ENCODE assay signal across 31 cellular contexts in the genomic region with DNA sequence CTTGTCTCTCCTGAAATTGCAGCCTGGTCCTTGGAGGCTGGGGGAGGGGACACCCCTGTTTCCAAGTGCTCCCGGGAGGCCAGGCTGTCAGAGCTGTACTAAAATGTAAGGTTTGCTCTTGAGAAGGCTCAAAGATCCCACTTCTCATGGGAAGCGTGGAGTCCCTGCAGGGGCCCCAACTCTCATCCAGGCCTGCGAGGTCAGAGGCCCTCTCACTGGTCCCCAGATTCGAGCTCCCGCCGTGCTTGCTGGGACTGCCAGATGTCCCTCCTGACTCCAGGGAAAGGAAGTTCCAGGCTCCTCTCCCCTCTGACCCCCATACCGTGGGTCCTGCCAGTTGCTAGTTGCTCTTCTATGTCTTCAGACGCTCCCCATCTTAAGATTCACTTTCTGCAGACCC. TPM values are rescaled to one million over a fixed set of nuclear protein-coding genes. Genes with fewer than 3 reads are reported as not detected.
A peak's percentile ranks its signal among the peaks of the same experiment; 100 is the strongest.
DNase-seq lines count a peak whose midpoint lies in the region; ATAC-seq, FAIRE-seq and TF ChIP-seq lines count a peak whose summit lies in the region.
"Had no signal": no experiment of that assay in that cellular context is flagged by ENCODE, and none has a peak within 500 bp of the region (broad histone marks: within the 10 kb centered on the region; RNA-seq: fewer than 3 reads in every experiment).

No MANE protein-coding gene starts in this region.

- CTCF ChIA-PET in HepG2 (lab: Yijun Ruan, JAX; ENCODE audit: low intra/inter-chr PET ratio, low total read pairs) (no interaction called here), Caco-2 (lab: Charles Lee) (interaction anchor here (1.5 kb wide), 1 partner anchor 68 kb away, joined by 6 read pairs; no protein-coding TSS in a partner anchor)

- WGBS in HepG2 (ENCODE audit: low lambda C conversion rate) = 39% methylated on average over 6 of the region's 8 CpGs
- WGBS in right lobe of liver (ENCODE audit: insufficient coverage, low coverage, low lambda C conversion rate, missing lambda C conversion rate) = no CpG with 5 or more reads among the region's 8 CpGs
- WGBS in esophagus squamous epithelium, 2 donors = 71 to 87% methylated on average over 6 to 8 of the region's 8 CpGs

- intact Hi-C loops in HepG2 (cut with micrococcal nuclease; ENCODE audit: unreplicated experiment) = no loop called here
- intact Hi-C loops in right lobe of liver (cut with DNase I) = no loop called here
- intact Hi-C loops in esophagus squamous epithelium (cut with DNase I) = no loop called here
- intact Hi-C loops in Caco-2 (cut with micrococcal nuclease; ENCODE audit: unreplicated experiment) = loop anchor here (10.0 kb wide), 1 partner anchor 64 kb away; no protein-coding TSS in a partner anchor

- TF ChIP-seq CTCF in HepG2 (CRISPR knock-in tag; IDR thresholded peaks at IDR 0.05) (no peak), right lobe of liver (IDR thresholded peaks at IDR 0.05) (no peak), esophagus squamous epithelium (IDR thresholded peaks at IDR 0.05) (no peak), osteoblast (IDR thresholded peaks at IDR 0.05; ENCODE audit: extremely low read depth, low read depth, low read length) (no peak), Caco-2 (IDR thresholded peaks at IDR 0.05; ENCODE audit: insufficient read depth in 1 of 2, low read depth in 1 of 2, low read length in 1 of 2, severe bottlenecking in 1 of 2, unreplicated experiment in 1 of 2) (no peak)

- H2AFZ ChIP-seq in HepG2 (ENCODE audit: low read length) (no peak overlapping the region), osteoblast (ENCODE audit: low read length) (no peak overlapping the region)

- H3K9ac ChIP-seq in HepG2 (ENCODE audit: insufficient read depth, low read depth, low read length) = no peak overlapping the region

- H3K4me2 ChIP-seq in HepG2 (ENCODE audit: low read depth, low read length) (peak overlapping the region; percentile 65), osteoblast (ENCODE audit: insufficient read depth, low read length) (peak overlapping the region; percentile 65)

- H3K27me3 Mint-ChIP-seq in Caco-2 (ENCODE audit: insufficient read depth, unreplicated experiment) = no peaks in the 10 kb centered on the region
- H3K27me3 Mint-ChIP-seq in effector memory CD8-positive, alpha-beta T cell = peaks cover 5 to 6% of the 10 kb centered on the region in 2 donors
- H3K27me3 Mint-ChIP-seq: activated CD4-positive, alpha-beta T cell treated with anti-CD3 and anti-CD28 coated beads for 36 hours; activated naive CD8-positive, alpha-beta T cell; natural killer cell treated with Interleukin-12 subunit alpha and Interleukin-12 subunit beta and Interleukin-15 and Interleukin-18, amount 100 ng/mL, for 72 hours had no signal

- DNase-seq in HepG2 (ENCODE audit: low spot score) (no peak), right lobe of liver (no peak), esophagus squamous epithelium (lab: John Stamatoyannopoulos, UW) (no peak), osteoblast (ENCODE audit: insufficient read length, low spot score, missing footprints) (peak; percentile 73), foreskin melanocyte (no peak), Caco-2 (no peak)
- DNase-seq in effector memory CD8-positive, alpha-beta T cell = no peak
- DNase-seq: activated CD4-positive, alpha-beta T cell treated with anti-CD3 and anti-CD28 coated beads for 36 hours; activated effector memory CD4-positive, alpha-beta T cell treated with Interleukin-2 at 50 U/mL for 16 hours; activated T-cell treated with anti-CD3 and anti-CD28 coated beads for 4 hours; BE2C; glutamatergic neuron; KG1; left lung; midbrain; NCI-H1436 treated with DMSO at 0.1 percent for 48 hours; posterior cingulate gyrus; SHP77 treated with DMSO at 0.1 percent for 48 hours; stimulated activated CD4-positive, alpha-beta T cell treated with anti-CD3 and anti-CD28 coated beads, Interleukin-4, amount 100 ng/mL, for 4 hours; stimulated activated naive CD4-positive, alpha-beta T cell had no signal

- no peak overlapping the region for H3K27ac ChIP-seq in HepG2 (ENCODE audit: extremely low read length, insufficient read depth, low read length)
- H3K27ac ChIP-seq in right lobe of liver = no peak overlapping the region
- peak overlapping the region in 3 of 4 donors; percentile 62 to 81 (median 79) for H3K27ac ChIP-seq in esophagus squamous epithelium
- peak overlapping the region; percentile 83 for H3K27ac ChIP-seq in osteoblast (ENCODE audit: low read depth, low read length)

- TF ChIP-seq RAD21 in HepG2 (CRISPR knock-in tag; IDR thresholded peaks at IDR 0.05) = no peak

- in situ Hi-C loops in HepG2 (cut with HindIII; ENCODE audit: extremely low pct_ligation_motif_present, low pct_unique_long_range_greater_than_20kb) = no loop called here

- no peak for FAIRE-seq in HepG2 (lab: Jason Lieb, UNC)
- FAIRE-seq: H54, islet of Langerhans had no signal

- H3K9me3 ChIP-seq in HepG2 (ENCODE audit: low read length) = no peaks in the 10 kb centered on the region
- no peaks in the 10 kb centered on the region for H3K9me3 ChIP-seq in right lobe of liver
- no peaks in the 10 kb centered on the region for H3K9me3 ChIP-seq in esophagus squamous epithelium
- no peaks in the 10 kb centered on the region for H3K9me3 ChIP-seq in osteoblast (ENCODE audit: low read depth, low read length)
- no peaks in the 10 kb centered on the region for H3K9me3 ChIP-seq in Caco-2
- H3K9me3 ChIP-seq: BE2C, left lung, thoracic aorta had no signal

- no peak overlapping the region for H3K4me3 Mint-ChIP-seq in Caco-2 (ENCODE audit: unreplicated experiment)
- no peak overlapping the region for H3K4me3 Mint-ChIP-seq in effector memory CD8-positive, alpha-beta T cell
- H3K4me3 Mint-ChIP-seq: activated CD4-positive, alpha-beta T cell treated with anti-CD3 and anti-CD28 coated beads for 36 hours; activated naive CD8-positive, alpha-beta T cell; central memory CD8-positive, alpha-beta T cell; natural killer cell treated with Interleukin-12 subunit alpha and Interleukin-12 subunit beta and Interleukin-15 and Interleukin-18, amount 100 ng/mL, for 72 hours had no signal

- peaks cover 13% of the 10 kb centered on the region for H3K36me3 Mint-ChIP-seq in Caco-2 (ENCODE audit: insufficient read depth, unreplicated experiment)
- H3K36me3 Mint-ChIP-seq in effector memory CD8-positive, alpha-beta T cell (ENCODE audit: insufficient read depth) = peaks cover 13% of the 10 kb centered on the region
- H3K36me3 Mint-ChIP-seq: natural killer cell treated with Interleukin-12 subunit alpha and Interleukin-12 subunit beta and Interleukin-15 and Interleukin-18, amount 100 ng/mL, for 72 hours had no signal

- peaks cover 51% of the 10 kb centered on the region for H3K4me1 ChIP-seq in HepG2 (ENCODE audit: insufficient read depth, low read length)
- H3K4me1 ChIP-seq in right lobe of liver = peaks cover 0 to 26% (median 13%) of the 10 kb centered on the region in 4 donors
- H3K4me1 ChIP-seq in esophagus squamous epithelium = peaks cover 18 to 36% (median 21%) of the 10 kb centered on the region in 3 donors
- H3K4me1 ChIP-seq in osteoblast (ENCODE audit: insufficient read depth, low read length) = peaks cover 41% of the 10 kb centered on the region
- H3K4me1 ChIP-seq in Caco-2 = peaks cover 16% of the 10 kb centered on the region; the same call in 1 of the 2 replicates
- H3K4me1 ChIP-seq: BE2C had no signal

- no peaks in the 10 kb centered on the region for H3K79me2 ChIP-seq in HepG2 (ENCODE audit: insufficient read depth, low read length)
- no peaks in the 10 kb centered on the region for H3K79me2 ChIP-seq in osteoblast (ENCODE audit: insufficient read depth, low read length)

- H3K27ac Mint-ChIP-seq in Caco-2 (ENCODE audit: unreplicated experiment) = no peak overlapping the region
- no peak overlapping the region for H3K27ac Mint-ChIP-seq in effector memory CD8-positive, alpha-beta T cell
- H3K27ac Mint-ChIP-seq: activated CD4-positive, alpha-beta T cell treated with anti-CD3 and anti-CD28 coated beads for 36 hours; activated naive CD8-positive, alpha-beta T cell; natural killer cell treated with Interleukin-12 subunit alpha and Interleukin-12 subunit beta and Interleukin-15 and Interleukin-18, amount 100 ng/mL, for 72 hours had no signal

- POLR2A ChIA-PET in HepG2 (lab: Yijun Ruan, JAX) = interaction anchor here (0.9 to 2.2 kb wide), 2 partner anchors 15 to 22 kb away, joined by 3 to 8 read pairs; a partner anchor contains a TSS
- POLR2A ChIA-PET in Caco-2 (lab: Charles Lee) = interaction anchor here (0.5 kb wide), 1 partner anchor 53 kb away, joined by 3 read pairs; a partner anchor contains a TSS

- H3K36me3 ChIP-seq in HepG2 (replicated peaks in 1 of 2; ENCODE audit: control insufficient read depth in 1 of 2, insufficient read depth in 2 of 2, low read length in 2 of 2) = peaks cover 6 to 7% of the 10 kb centered on the region in 2 experiments; a peak in 3 of 5 replicates
- peaks cover 0 to 14% (median 2%) of the 10 kb centered on the region in 4 donors for H3K36me3 ChIP-seq in right lobe of liver
- peaks cover 0 to 31% (median 6%) of the 10 kb centered on the region in 3 donors for H3K36me3 ChIP-seq in esophagus squamous epithelium
- peaks cover 16% of the 10 kb centered on the region for H3K36me3 ChIP-seq in osteoblast (ENCODE audit: insufficient read depth, low read length)
- no peaks in the 10 kb centered on the region for H3K36me3 ChIP-seq in Caco-2 (ENCODE audit: control insufficient read depth, insufficient read depth, low read length)

- TF ChIP-seq POLR2A in HepG2 (IDR thresholded peaks at IDR 0.05; ENCODE audit: insufficient read depth in 1 of 2, low read depth in 2 of 2, low read length in 2 of 2) (no peak), right lobe of liver (IDR thresholded peaks at IDR 0.05) (no peak), esophagus squamous epithelium (IDR thresholded peaks at IDR 0.05) (no peak)

- H4K20me1 ChIP-seq in HepG2 (ENCODE audit: insufficient read depth, low read length) (no peaks in the 10 kb centered on the region), osteoblast (ENCODE audit: insufficient read depth, low read length) (no peaks in the 10 kb centered on the region)

- no TSS peak for BruUV-seq in HepG2 (replicated peaks; lab: Mats Ljungman, UMichigan)
- no TSS peak for BruUV-seq in Caco-2 (replicated peaks; lab: Mats Ljungman, UMichigan)

- H3K9me3 Mint-ChIP-seq in Caco-2 (ENCODE audit: unreplicated experiment) = no peaks in the 10 kb centered on the region
- H3K9me3 Mint-ChIP-seq in effector memory CD8-positive, alpha-beta T cell = no peaks in the 10 kb centered on the region
- H3K9me3 Mint-ChIP-seq: central memory CD8-positive, alpha-beta T cell; natural killer cell treated with Interleukin-12 subunit alpha and Interleukin-12 subunit beta and Interleukin-15 and Interleukin-18, amount 100 ng/mL, for 72 hours had no signal

- ATAC-seq in HepG2 (no peak), right lobe of liver (no peak), HG02852 (IDR thresholded peaks at IDR 0.05; ENCODE audit: unreplicated experiment) (no peak)
- no peak for ATAC-seq in effector memory CD8-positive, alpha-beta T cell (replicated peaks)
- ATAC-seq: activated CD4-positive, alpha-beta T cell treated with anti-CD3 and anti-CD28 coated beads for 36 hours had no signal

- peaks cover 21% of the 10 kb centered on the region for H3K4me1 Mint-ChIP-seq in Caco-2 (ENCODE audit: low read depth, unreplicated experiment)
- H3K4me1 Mint-ChIP-seq in effector memory CD8-positive, alpha-beta T cell (ENCODE audit: low read depth in 2 of 2) = peaks cover 2 to 4% of the 10 kb centered on the region in 2 donors
- H3K4me1 Mint-ChIP-seq: activated CD4-positive, alpha-beta T cell treated with anti-CD3 and anti-CD28 coated beads for 36 hours; central memory CD8-positive, alpha-beta T cell had no signal

- H3K27me3 ChIP-seq in HepG2 (ENCODE audit: control insufficient read depth in 1 of 2, insufficient read depth in 2 of 2, low read length in 2 of 2) = peaks cover 0 to 6% of the 10 kb centered on the region in 2 experiments; a peak in 1 of 5 replicates
- H3K27me3 ChIP-seq in right lobe of liver = no peaks in the 10 kb centered on the region
- no peaks in the 10 kb centered on the region for H3K27me3 ChIP-seq in esophagus squamous epithelium
- no peaks in the 10 kb centered on the region for H3K27me3 ChIP-seq in osteoblast (ENCODE audit: insufficient read depth, low read length)
- H3K27me3 ChIP-seq in Caco-2 (replicated peaks; ENCODE audit: control insufficient read depth, insufficient read depth, low read length) = no peaks in the 10 kb centered on the region
- H3K27me3 ChIP-seq: BE2C, left lung had no signal

- H3K4me3 ChIP-seq in HepG2 (replicated peaks in 1 of 3; ENCODE audit: insufficient read depth in 1 of 3, low read depth in 2 of 3, low read length in 3 of 3) = no peak overlapping the region
- H3K4me3 ChIP-seq in right lobe of liver = no peak overlapping the region
- H3K4me3 ChIP-seq in esophagus squamous epithelium = no peak overlapping the region
- H3K4me3 ChIP-seq in osteoblast (ENCODE audit: insufficient read depth, low read length) = no peak overlapping the region
- H3K4me3 ChIP-seq in Caco-2 (ENCODE audit: low read depth, low read length) = no peak overlapping the region
- H3K4me3 ChIP-seq: left lung had no signal

- TF ChIP-seq EP300 in HepG2 (IDR thresholded peaks at IDR 0.05; ENCODE audit: low read depth in 2 of 2, low read length in 2 of 2) (no peak), HepG2 (CRISPR knock-in tag; IDR thresholded peaks at IDR 0.05; ENCODE audit: borderline replicate concordance) (no peak)

RNA-seq across cellular contexts. Expression of a gene that starts 14.5 kb away (rescaled TPM):
- total RNA-seq in HepG2 (2016; rRNA removed; fragmentation: Illumina TruSeq; extraction: Trizol) (34.6 and 60.4 TPM in 2 replicates), right lobe of liver (100 to 1,000 TPM; 204 to 386 (median 363) TPM), esophagus squamous epithelium (10 to 100 TPM in 1 of 4 donors, 1 to 10 TPM in 3; 1.1 to 10.3 (median 3.4) TPM), osteoblast (87.9 and 98.7 TPM in 2 replicates), Caco-2 (2022) (1.9 and 3.8 TPM in 2 replicates)
- total RNA-seq in HepG2 (2016; cell fraction: cytosol; rRNA removed; fragmentation: Illumina TruSeq; extraction: Trizol; ENCODE audit: low read depth) = 15.6 and 16.8 TPM in 2 replicates
- total RNA-seq in HepG2 (2016; cell fraction: insoluble cytoplasmic fraction; rRNA removed; fragmentation: Illumina TruSeq; extraction: Trizol) = 26.1 and 65.2 TPM in 2 replicates
- total RNA-seq in HepG2 (2016; cell fraction: membrane; rRNA removed; fragmentation: Illumina TruSeq; extraction: Trizol) = 26.0 and 27.7 TPM in 2 replicates
- 86.6 and 113 TPM in 2 replicates for total RNA-seq in HepG2 (2016; cell fraction: nucleus; rRNA removed; fragmentation: Illumina TruSeq; extraction: Trizol)
- 91.6 and 133 TPM in 2 replicates for polyA plus RNA-seq in HepG2 (2011; rRNA removed)
- 71.6 and 76.1 TPM in 2 replicates for polyA plus RNA-seq in HepG2 (2011; cell fraction: cytosol; rRNA removed)
- polyA plus RNA-seq in HepG2 (2011; cell fraction: nucleus; rRNA removed) = 264 and 286 TPM in 2 replicates
- 157 and 182 TPM in 2 replicates for polyA plus RNA-seq in HepG2 (2012)
- polyA plus RNA-seq in HepG2 (2016; cell fraction: cytosol; fragmentation: Illumina TruSeq; extraction: Trizol; ENCODE audit: low read depth) = 14.0 and 14.9 TPM in 2 replicates
- 44.3 and 62.9 TPM in 2 replicates for polyA plus RNA-seq in HepG2 (2016; cell fraction: insoluble cytoplasmic fraction; fragmentation: Illumina TruSeq; extraction: Trizol; ENCODE audit: low read depth)
- 31.7 and 35.7 TPM in 2 replicates for polyA plus RNA-seq in HepG2 (2016; cell fraction: membrane; fragmentation: Illumina TruSeq; extraction: Trizol; ENCODE audit: low read depth)
- 327 and 338 TPM in 2 replicates for polyA plus RNA-seq in HepG2 (2016; cell fraction: nucleus; fragmentation: Illumina TruSeq; extraction: Trizol; ENCODE audit: insufficient read depth, low read depth)
- polyA minus RNA-seq in HepG2 (2011; rRNA and poly(A)+ RNA removed; ENCODE audit: low replicate concordance) = 0.07 and 103 TPM in 2 replicates
- polyA minus RNA-seq in HepG2 (2011; cell fraction: cytosol; rRNA and poly(A)+ RNA removed) = 60.8 and 79.8 TPM in 2 replicates
- polyA minus RNA-seq in HepG2 (2011; cell fraction: nucleus; rRNA and poly(A)+ RNA removed) = 44.8 and 60.0 TPM in 2 replicates
- total RNA-seq: G401 had no signal

RNA-seq across cellular contexts. Expression of a gene that starts 53.0 kb away (rescaled TPM):
- total RNA-seq in HepG2 (2016; rRNA removed; fragmentation: Illumina TruSeq; extraction: Trizol) = not detected in 2 replicates
- not detected in 2 replicates for total RNA-seq in HepG2 (2016; cell fraction: cytosol; rRNA removed; fragmentation: Illumina TruSeq; extraction: Trizol; ENCODE audit: low read depth)
- total RNA-seq in HepG2 (2016; cell fraction: insoluble cytoplasmic fraction; rRNA removed; fragmentation: Illumina TruSeq; extraction: Trizol) = 0.13 TPM in 1 of 2 replicates, not detected in the other
- not detected in 2 replicates for total RNA-seq in HepG2 (2016; cell fraction: membrane; rRNA removed; fragmentation: Illumina TruSeq; extraction: Trizol)
- not detected in 2 replicates for total RNA-seq in HepG2 (2016; cell fraction: nucleus; rRNA removed; fragmentation: Illumina TruSeq; extraction: Trizol)
- not detected in 2 replicates for polyA plus RNA-seq in HepG2 (2011; rRNA removed)
- not detected in 2 replicates for polyA plus RNA-seq in HepG2 (2011; cell fraction: cytosol; rRNA removed)
- polyA plus RNA-seq in HepG2 (2011; cell fraction: nucleus; rRNA removed) = not detected in 2 replicates
- not detected in 2 replicates for polyA plus RNA-seq in HepG2 (2012)
- not detected in 2 replicates for polyA plus RNA-seq in HepG2 (2016; cell fraction: cytosol; fragmentation: Illumina TruSeq; extraction: Trizol; ENCODE audit: low read depth)
- not detected in 2 replicates for polyA plus RNA-seq in HepG2 (2016; cell fraction: insoluble cytoplasmic fraction; fragmentation: Illumina TruSeq; extraction: Trizol; ENCODE audit: low read depth)
- polyA plus RNA-seq in HepG2 (2016; cell fraction: membrane; fragmentation: Illumina TruSeq; extraction: Trizol; ENCODE audit: low read depth) = not detected in 2 replicates
- polyA plus RNA-seq in HepG2 (2016; cell fraction: nucleus; fragmentation: Illumina TruSeq; extraction: Trizol; ENCODE audit: insufficient read depth, low read depth) = not detected in 2 replicates
- not detected in 2 replicates for polyA minus RNA-seq in HepG2 (2011; rRNA and poly(A)+ RNA removed; ENCODE audit: low replicate concordance)
- not detected in 2 replicates for polyA minus RNA-seq in HepG2 (2011; cell fraction: cytosol; rRNA and poly(A)+ RNA removed)
- not detected in 2 replicates for polyA minus RNA-seq in HepG2 (2011; cell fraction: nucleus; rRNA and poly(A)+ RNA removed)
- under 1 TPM in 1 of 6 experiments, not detected in 5; 0.12 TPM for total RNA-seq in right lobe of liver
- 1 to 10 TPM in 1 of 4 donors, under 1 TPM in 2, not detected in 1; 0.59 to 2.4 (median 0.83) TPM for total RNA-seq in esophagus squamous epithelium
- total RNA-seq in osteoblast = 0.72 and 1.5 TPM in 2 replicates
- 0.32 and 0.70 TPM in 2 replicates for total RNA-seq in Caco-2 (2022)
- total RNA-seq: dermis microvascular lymphatic vessel endothelial cell; G401; HT1080; natural killer cell treated with Interleukin-12 subunit alpha and Interleukin-12 subunit beta and Interleukin-15 and Interleukin-18, amount 100 ng/mL, for 72 hours; NCI-H460 had no signal

Comparison
In these comparisons a context has a peak if more than half of its experiments do, and no peak if none do; other contexts are left out.
1. H3K27ac ChIP-seq: peak in esophagus squamous epithelium (3 of 4) and osteoblast (single experiment); none in HepG2 (single experiment) and right lobe of liver (0 of 3).